Comparison of ENCODE assay signal across 8 cellular contexts in the genomic region with DNA sequence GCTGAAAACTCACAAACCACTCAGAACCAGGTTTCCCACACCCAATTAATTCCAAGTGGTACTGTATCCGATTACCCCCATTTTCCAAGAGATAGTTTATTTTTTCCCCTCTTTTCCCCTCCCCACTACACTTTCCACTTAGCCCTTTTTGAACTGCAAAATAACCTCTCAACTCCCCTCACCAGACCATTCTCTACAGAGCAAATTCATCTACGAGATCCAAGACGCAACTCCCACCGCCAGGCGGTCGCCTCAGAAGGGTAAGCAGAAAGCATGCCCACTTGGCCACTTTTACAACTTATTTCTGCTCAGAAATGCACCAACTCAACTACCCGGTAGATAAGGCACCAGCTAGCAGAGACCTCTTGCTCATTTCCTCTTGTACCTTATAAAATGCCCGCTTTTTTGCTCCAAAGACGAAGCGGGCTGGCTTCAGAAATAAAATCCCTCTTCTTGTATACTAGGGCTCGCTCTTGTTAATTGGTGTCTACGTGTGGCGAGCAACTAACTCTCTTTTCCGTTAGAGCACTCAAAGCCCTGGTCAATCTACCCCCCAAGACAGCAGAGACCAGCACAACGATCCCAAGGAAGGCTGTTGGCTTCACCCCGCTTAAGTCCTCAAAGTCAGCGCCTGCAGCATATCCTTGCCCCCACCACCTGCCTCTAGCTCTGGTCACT. TPM values are rescaled to one million over a fixed set of nuclear protein-coding genes. Genes with fewer than 3 reads are reported as not detected.
DNase-seq lines count a peak whose midpoint lies in the region; ATAC-seq and TF ChIP-seq lines count a peak whose summit lies in the region.

No MANE protein-coding gene starts in this region.

- no peak overlapping the region for H3K4me3 Mint-ChIP-seq in CD14-positive monocyte

- H3K27ac ChIP-seq in WERI-Rb-1: peak overlapping the region; percentile 90
- peak overlapping the region; percentile 97 for H3K27ac ChIP-seq in duodenal mucosa (ENCODE audit: low read depth, low read length)
- H3K27ac ChIP-seq in stomach smooth muscle (ENCODE audit: low read length): peak overlapping the region; percentile 99

- peak overlapping the region; percentile 53 for H3K4me3 ChIP-seq in BJ (ENCODE audit: low read depth, low read length)
- peak overlapping the region; percentile 96 for H3K4me3 ChIP-seq in WERI-Rb-1 (ENCODE audit: low read depth, low read length)
- peak overlapping the region; percentile 79 to 96 for H3K4me3 ChIP-seq in duodenal mucosa (ENCODE audit: low read depth in 1 of 2, low read length in 2 of 2)
- peak overlapping the region; percentile 93 to 97 for H3K4me3 ChIP-seq in stomach smooth muscle (ENCODE audit: low read length in 2 of 2)

- peaks cover 0 to 2% (median 0%) of the 10 kb centered on the region in 3 donors for H3K27me3 Mint-ChIP-seq in CD14-positive monocyte (ENCODE audit: low read depth in 3 of 3)

- peaks cover 6 to 29% of the 10 kb centered on the region in 2 donors for H3K36me3 Mint-ChIP-seq in CD14-positive monocyte

- H3K27me3 ChIP-seq in BJ (ENCODE audit: control insufficient read depth, insufficient read depth, low read length) (no peaks in the 10 kb centered on the region), WERI-Rb-1 (ENCODE audit: insufficient read depth, low read depth, severe bottlenecking) (no peaks in the 10 kb centered on the region), duodenal mucosa (ENCODE audit: control insufficient read depth in 1 of 2, insufficient read depth in 2 of 2, low read length in 2 of 2) (no peaks in the 10 kb centered on the region), stomach smooth muscle (ENCODE audit: control insufficient read depth in 1 of 2, insufficient read depth in 2 of 2, low read length in 2 of 2) (no peaks in the 10 kb centered on the region)

- H3K4me1 ChIP-seq in duodenal mucosa (ENCODE audit: control insufficient read depth in 1 of 2, insufficient read depth in 2 of 2, low read length in 2 of 2) (peaks cover 16 to 30% of the 10 kb centered on the region in 2 donors), stomach smooth muscle (ENCODE audit: control insufficient read depth, insufficient read depth, low read length) (peaks cover 17% of the 10 kb centered on the region)

- DNase-seq in BJ (ENCODE audit: low read depth) (no peak), HPDE6-E6E7 (ENCODE audit: extremely low spot score) (peak; percentile 8), WERI-Rb-1 (peak; percentile 32), midbrain (lab: John Stamatoyannopoulos, UW) (peak; percentile 66), CD14-positive monocyte (ENCODE audit: low spot score) (no peak)

- H3K27ac Mint-ChIP-seq in CD14-positive monocyte: no peak overlapping the region

- POLR2A ChIA-PET in BJ (lab: Charles Lee): interaction anchor here (1.3 kb wide), 1 partner anchor 64 kb away, joined by 7 read pairs; a partner anchor contains a TSS

- intact Hi-C loops in CD14-positive monocyte (cut with micrococcal nuclease): loop anchor here (2.0 to 10.0 kb wide), 7 partner anchors 63 to 433 kb away; a partner anchor contains a TSS

- H3K9me3 Mint-ChIP-seq in CD14-positive monocyte: no peaks in the 10 kb centered on the region

- TF ChIP-seq CTCF in BJ (IDR thresholded peaks at IDR 0.05; ENCODE audit: insufficient read depth, low read depth, low read length) (peak; percentile 47), WERI-Rb-1 (IDR thresholded peaks at IDR 0.05; ENCODE audit: low read depth, low read length) (0 out of 2 replicates have a peak, but pooled peaks have one; percentile 25), CD14-positive monocyte (IDR thresholded peaks at IDR 0.05) (no peak)

- CTCF ChIA-PET in BJ (lab: Yijun Ruan, JAX): interaction anchor here (0.6 to 2.2 kb wide), 5 partner anchors 10 to 289 kb away, joined by 3 to 7 read pairs (median 4); no protein-coding TSS in a partner anchor

- H3K36me3 ChIP-seq in BJ (ENCODE audit: control insufficient read depth, insufficient read depth, low read length) (no peaks in the 10 kb centered on the region), WERI-Rb-1 (no peaks in the 10 kb centered on the region; the same call in 1 of the 2 replicates), duodenal mucosa (ENCODE audit: control insufficient read depth in 1 of 2, insufficient read depth in 2 of 2, low read length in 2 of 2) (no peaks in the 10 kb centered on the region), stomach smooth muscle (ENCODE audit: control insufficient read depth in 2 of 2, insufficient read depth in 2 of 2, low read length in 2 of 2) (no peaks in the 10 kb centered on the region)

- no peaks in the 10 kb centered on the region for H3K4me1 Mint-ChIP-seq in CD14-positive monocyte

- peak overlapping the region; percentile 61 to 94 for H3K9ac ChIP-seq in duodenal mucosa (ENCODE audit: low read depth in 1 of 2, low read length in 2 of 2)
- H3K9ac ChIP-seq in stomach smooth muscle (ENCODE audit: low read length in 2 of 2): peak overlapping the region; percentile 95 to 98

- H3K9me3 ChIP-seq in WERI-Rb-1 (ENCODE audit: severe bottlenecking): no peaks in the 10 kb centered on the region
- no peaks in the 10 kb centered on the region for H3K9me3 ChIP-seq in duodenal mucosa (ENCODE audit: control insufficient read depth in 1 of 2, low read length in 2 of 2)
- no peaks in the 10 kb centered on the region for H3K9me3 ChIP-seq in stomach smooth muscle (ENCODE audit: control insufficient read depth in 2 of 2, low read length in 2 of 2)

- peak; percentile 4 for ATAC-seq in GM19328 (IDR thresholded peaks at IDR 0.05; ENCODE audit: unreplicated experiment)

RNA-seq across cellular contexts. Expression of a gene that starts 0.9 kb away (rescaled TPM):
- polyA plus RNA-seq in BJ (2011; rRNA removed) (25.6 and 36.0 TPM in 2 replicates), CD14-positive monocyte (10 to 100 TPM; 24.9 to 33.6 TPM)
- 16.9 and 26.6 TPM in 2 replicates for polyA minus RNA-seq in BJ (2011; rRNA and poly(A)+ RNA removed)

Comparison
In these comparisons a context has a peak if more than half of its experiments do, and no peak if none do; other contexts are left out.
1. DNase-seq: peak in HPDE6-E6E7 (single experiment), WERI-Rb-1 (single experiment) and midbrain (single experiment); none in BJ (single experiment) and CD14-positive monocyte (single experiment).
2. Peak in every context shown above with its lines, with median percentiles within 50 percentile points of each other: H3K4me3 ChIP-seq and H3K27ac ChIP-seq.